ENCODE assay signal across 15 cellular contexts in the genomic region with DNA sequence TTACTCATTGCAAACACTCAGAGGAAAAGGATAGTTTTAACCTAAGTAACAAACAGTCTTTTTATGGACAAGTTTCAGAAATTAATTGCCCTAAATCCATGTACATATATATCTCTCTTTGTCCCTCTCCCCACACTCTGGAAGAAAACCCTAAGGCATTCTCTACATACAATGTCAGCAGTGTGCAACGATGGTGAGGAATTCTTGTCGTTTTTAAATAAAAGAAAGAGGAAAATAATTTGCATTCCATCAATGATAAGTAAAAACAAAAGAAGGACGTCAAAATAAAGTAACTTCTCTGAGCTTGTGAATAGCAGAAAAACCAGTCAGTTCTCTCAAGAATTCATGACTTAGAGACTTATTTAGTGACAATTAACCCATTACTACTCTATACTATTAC.
DNase-seq lines count a peak whose midpoint lies in the region; ATAC-seq, FAIRE-seq and TF ChIP-seq lines count a peak whose summit lies in the region.
"Had no signal": no experiment of that assay in that cellular context is flagged by ENCODE, and none has a peak within 500 bp of the region (broad histone marks: within the 10 kb centered on the region; RNA-seq: fewer than 3 reads in every experiment).

No MANE protein-coding gene starts in this region.

- FAIRE-seq in keratinocyte (lab: Jason Lieb, UNC): no peak
- FAIRE-seq: endometrium had no signal

- CTCF ChIA-PET in HCT116 (lab: Charles Lee): no interaction called here

- H3K27ac ChIP-seq in BLaER1: peak overlapping the region; percentile 91
- peak overlapping the region; percentile 94 for H3K27ac ChIP-seq in HCT116 (ENCODE audit: low read depth, low read length)
- H3K27ac ChIP-seq in brain microvascular endothelial cell: peak overlapping the region; percentile 32
- H3K27ac ChIP-seq in keratinocyte (ENCODE audit: control insufficient read depth, insufficient read depth, low read length): peak overlapping the region; percentile 67
- H3K27ac ChIP-seq: left lung had no signal

- H3K9me2 ChIP-seq in HCT116 (ENCODE audit: insufficient read depth): no peaks in the 10 kb centered on the region

- H3K36me3 ChIP-seq in BLaER1: peaks cover 31% of the 10 kb centered on the region
- peaks cover 0 to 28% of the 10 kb centered on the region in 2 experiments; a peak in 3 of 4 replicates for H3K36me3 ChIP-seq in HCT116 (ENCODE audit: control insufficient read depth in 1 of 2, insufficient read depth in 2 of 2, low read length in 2 of 2)
- peaks cover 36% of the 10 kb centered on the region for H3K36me3 ChIP-seq in brain microvascular endothelial cell (replicated peaks)
- peaks cover 14 to 34% of the 10 kb centered on the region in 2 experiments for H3K36me3 ChIP-seq in keratinocyte (ENCODE audit: control insufficient read depth in 2 of 2, extremely low read depth in 1 of 2, insufficient read depth in 2 of 2, low read length in 2 of 2)

- no peak for TF ChIP-seq RAD21 in HCT116 (IDR thresholded peaks at IDR 0.05; ENCODE audit: low read depth)

- no peaks in the 10 kb centered on the region for H3K27me3 ChIP-seq in BLaER1
- H3K27me3 ChIP-seq in HCT116 (ENCODE audit: insufficient read depth, low read length): no peaks in the 10 kb centered on the region
- H3K27me3 ChIP-seq in brain microvascular endothelial cell (replicated peaks): no peaks in the 10 kb centered on the region
- no peaks in the 10 kb centered on the region for H3K27me3 ChIP-seq in keratinocyte (ENCODE audit: control insufficient read depth, extremely low read depth, insufficient read depth, low read length)
- H3K27me3 ChIP-seq: left lung had no signal

- H3K4me2 ChIP-seq in BLaER1 (peak overlapping the region; percentile 95), HCT116 (ENCODE audit: low read length) (peak overlapping the region; percentile 45), keratinocyte (ENCODE audit: control insufficient read depth, extremely low read depth, insufficient read depth, low read depth, low read length) (peak overlapping the region; percentile 59)

- intact Hi-C loops in HCT116 (cut with micrococcal nuclease): no loop called here

- RAD21 ChIA-PET in HCT116 (lab: Charles Lee; ENCODE audit: low non-redundant PET in 1 of 2, low total read pairs in 2 of 2, uncharacterized antibody in 2 of 2, unreplicated experiment in 2 of 2): no interaction called here

- H3K4me1 ChIP-seq in BLaER1: peaks cover 81% of the 10 kb centered on the region
- peaks cover 77 to 95% of the 10 kb centered on the region in 2 experiments for H3K4me1 ChIP-seq in HCT116 (ENCODE audit: control insufficient read depth in 1 of 2, insufficient read depth in 2 of 2, low read length in 2 of 2)
- H3K4me1 ChIP-seq in keratinocyte (ENCODE audit: control insufficient read depth, extremely low read depth, insufficient read depth, low read length): peaks cover 78% of the 10 kb centered on the region

- no peak overlapping the region; the same call in 1 of the 2 replicates for H3K9ac ChIP-seq in BLaER1
- H3K9ac ChIP-seq in HCT116 (ENCODE audit: low read length): peak overlapping the region; percentile 52
- peak overlapping the region; percentile 16 for H3K9ac ChIP-seq in keratinocyte (ENCODE audit: control insufficient read depth, extremely low read depth, insufficient read depth, low read length)

- H3K79me2 ChIP-seq in HCT116 (ENCODE audit: insufficient read depth, low read length) (peaks cover 98% of the 10 kb centered on the region), keratinocyte (ENCODE audit: control insufficient read depth, insufficient read depth, low read length) (peaks cover 64% of the 10 kb centered on the region)

- dilution Hi-C loops in keratinocyte (cut with MboI; ENCODE audit: extremely low pct_ligation_motif_present, low sequenced_read_pairs): no loop called here

- no peak overlapping the region for H2AFZ ChIP-seq in HCT116 (ENCODE audit: low read depth, low read length, poor library complexity, severe bottlenecking)
- no peak overlapping the region for H2AFZ ChIP-seq in keratinocyte (ENCODE audit: control insufficient read depth, low read length)

- H4K20me1 ChIP-seq in BLaER1 (peaks cover 34% of the 10 kb centered on the region), HCT116 (ENCODE audit: insufficient read depth) (no peaks in the 10 kb centered on the region; the same call in 1 of the 2 replicates), keratinocyte (ENCODE audit: control insufficient read depth, extremely low read depth, insufficient read depth, low read length) (no peaks in the 10 kb centered on the region)

- H3K9me3 ChIP-seq in BLaER1: no peaks in the 10 kb centered on the region
- H3K9me3 ChIP-seq in HCT116 (ENCODE audit: control insufficient read depth in 1 of 2, insufficient read depth in 1 of 2, low read depth in 1 of 2, low read length in 2 of 2): no peaks in the 10 kb centered on the region
- H3K9me3 ChIP-seq in keratinocyte (ENCODE audit: control insufficient read depth, low read depth, low read length): no peaks in the 10 kb centered on the region
- H3K9me3 ChIP-seq: left lung had no signal

- H3K4me3 ChIP-seq in BLaER1 (no peak overlapping the region), HCT116 (replicated peaks in 1 of 2; ENCODE audit: low read depth in 1 of 2, low read length in 2 of 2) (no peak overlapping the region), brain microvascular endothelial cell (ENCODE audit: low read depth, low read length) (no peak overlapping the region), keratinocyte (ENCODE audit: control insufficient read depth in 2 of 3, extremely low read depth in 1 of 3, insufficient read depth in 2 of 3, low read depth in 1 of 3, low read length in 3 of 3) (peak overlapping the region in 2 of 3 experiments; percentile 22 to 33)
- H3K4me3 ChIP-seq: left lung had no signal

- no peak for TF ChIP-seq POLR2A in HCT116 (IDR thresholded peaks at IDR 0.05; ENCODE audit: borderline replicate concordance, extremely low read depth, insufficient read depth, insufficient read length)

- DNase-seq in HCT116 (ENCODE audit: low read depth, low spot score) (no peak), brain microvascular endothelial cell (no peak), keratinocyte (ENCODE audit: low read depth, low spot score) (no peak), NCI-H2227 treated with DMSO at 0.1 percent for 48 hours (lab: John Stamatoyannopoulos, UW) (no peak), OCI-M2 (lab: John Stamatoyannopoulos, UW; ENCODE audit: unreplicated experiment) (no peak)
- DNase-seq in stimulated activated CD4-positive, alpha-beta T cell treated with anti-CD3 and anti-CD28 coated beads, Interleukin-1b, Interleukin-23, amount 100 ng/mL, for 48 hours: no peak
- DNase-seq: activated CD4-positive, alpha-beta T cell treated with anti-CD3 and anti-CD28 coated beads, Interleukin-2, amount 50 U/mL, for 1 hour; amniotic stem cell; left lung; NCI-H2081; NCI-H510A treated with DMSO at 0.1 percent for 48 hours; right cardiac atrium; stimulated activated CD4-positive, alpha-beta T cell treated with anti-CD3 and anti-CD28 coated beads, Interleukin-2, amount 100 ng/mL, for 24 hours had no signal

- TF ChIP-seq CTCF in HCT116 (IDR thresholded peaks at IDR 0.05 in 2 of 3, conservative IDR thresholded peaks at IDR 0.05 in 1 of 3; ENCODE audit: borderline replicate concordance in 1 of 3, insufficient read depth in 1 of 3, low read depth in 2 of 3, low read length in 2 of 3): no peak
- no peak for TF ChIP-seq CTCF in brain microvascular endothelial cell (IDR thresholded peaks at IDR 0.05; ENCODE audit: low read depth, low read length, missing control alignments)
- TF ChIP-seq CTCF in keratinocyte (optimal IDR thresholded peaks at IDR 0.05 in 1 of 3, IDR thresholded peaks at IDR 0.05 in 1 of 3, conservative IDR thresholded peaks at IDR 0.05 in 1 of 3; ENCODE audit: extremely low read depth in 1 of 3, insufficient read depth in 2 of 3, low read length in 3 of 3): no peak

- no peak for ATAC-seq in HCT116
- ATAC-seq: right cardiac atrium had no signal

- in situ Hi-C loops in brain microvascular endothelial cell (cut with HindIII; ENCODE audit: low pct_ligation_motif_present, low sequenced_read_pairs): loop anchor here (25.0 kb wide), 1 partner anchor 239 kb away; no protein-coding TSS in a partner anchor

- POLR2A ChIA-PET in HCT116 (lab: Charles Lee): no interaction called here

- BruUV-seq in HCT116 (replicated peaks; lab: Mats Ljungman, UMichigan): no TSS peak

- no peaks in the 10 kb centered on the region for H3K9me1 ChIP-seq in keratinocyte (ENCODE audit: control insufficient read depth, extremely low read depth, insufficient read depth, low read length)

TF ChIP-seq in HCT116, 20 proteins besides CTCF, POLR2A, EP300 and RAD21:
- TF ChIP-seq ELF1 (IDR thresholded peaks at IDR 0.05; ENCODE audit: borderline replicate concordance, low read depth) (no peak), POLR2AphosphoS5 (IDR thresholded peaks at IDR 0.05; ENCODE audit: low read depth, low read length) (peak; percentile 48)

Comparison
In these comparisons a context has a peak if more than half of its experiments do, and no peak if none do; other contexts are left out.
1. H3K27ac ChIP-seq: peak in every context shown above with its lines; median percentile 94 in HCT116; 91 in BLaER1; 67 in keratinocyte; 32 in brain microvascular endothelial cell.
2. H3K4me2 ChIP-seq: peak in every context shown above with its lines; median percentile 95 in BLaER1; 59 in keratinocyte; 45 in HCT116.
3. H3K4me3 ChIP-seq: peak in keratinocyte (2 of 3); none in BLaER1 (single experiment), HCT116 (0 of 2) and brain microvascular endothelial cell (single experiment).